In the genomic region with DNA sequence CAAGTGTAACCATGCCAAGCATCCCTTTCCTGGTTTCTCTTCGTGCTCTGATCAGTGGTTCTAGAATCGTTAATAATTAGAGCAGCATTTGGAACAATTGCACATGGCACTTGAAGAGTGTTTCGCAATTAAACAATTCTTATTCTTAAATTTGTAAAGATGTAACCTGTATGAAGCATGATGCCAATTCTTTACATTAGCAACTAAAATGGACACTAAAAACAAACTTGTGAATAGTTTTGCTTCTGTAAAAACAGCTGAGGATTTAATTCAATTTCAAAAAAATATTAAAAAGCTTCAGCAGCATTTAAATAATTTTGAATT, we compare ENCODE assay signal across 18 cellular contexts.
DNase-seq lines count a peak whose midpoint lies in the region; ATAC-seq, FAIRE-seq and TF ChIP-seq lines count a peak whose summit lies in the region.
"Had no signal": no experiment of that assay in that cellular context is flagged by ENCODE, and none has a peak within 500 bp of the region (broad histone marks: within the 10 kb centered on the region; RNA-seq: fewer than 3 reads in every experiment).

No MANE protein-coding gene starts in this region.

- DNase-seq in activated naive CD4-positive, alpha-beta T cell treated with Interleukin-2 at 50 U/mL for 16 hours, result no peak
- no peak for DNase-seq in psoas muscle
- no peak for DNase-seq in small intestine
- no peak for DNase-seq in KBM-7
- DNase-seq: COR-L47; GDM1; KG1; NCI-H187; NCI-H2107; NCI-H510A; NK-92 treated with Interleukin-12 subunit alpha and Interleukin-12 subunit beta, amount 100 ng/mL, for 24 hours; Right ventricle myocardium superior had no signal

- H3K27me3 ChIP-seq in psoas muscle (ENCODE audit: insufficient read depth in 3 of 3, low read length in 2 of 3) (no peaks in the 10 kb centered on the region), small intestine (ENCODE audit: control insufficient read depth in 2 of 2, insufficient read depth in 2 of 2, low read length in 2 of 2) (no peaks in the 10 kb centered on the region)
- H3K27me3 ChIP-seq: BLaER1 treated with 17β-estradiol and CSF1 and Interleukin-3, amounts not matched to agents 10 nM and 100 nM had no signal

- peaks cover 86% of the 10 kb centered on the region for H3K4me1 Mint-ChIP-seq in activated naive CD4-positive, alpha-beta T cell treated with anti-CD3 and anti-CD28 coated beads, Interleukin-2, amount 50 U/mL, for 24 hours
- peaks cover 82% of the 10 kb centered on the region for H3K4me1 Mint-ChIP-seq in activated naive CD8-positive, alpha-beta T cell (ENCODE audit: low read depth)

- no peaks in the 10 kb centered on the region for H3K9me3 Mint-ChIP-seq in activated naive CD4-positive, alpha-beta T cell treated with anti-CD3 and anti-CD28 coated beads, Interleukin-2, amount 50 U/mL, for 24 hours
- no peaks in the 10 kb centered on the region for H3K9me3 Mint-ChIP-seq in activated naive CD8-positive, alpha-beta T cell (ENCODE audit: low read depth)

- H3K4me3 ChIP-seq in psoas muscle, result no peak overlapping the region
- H3K4me3 ChIP-seq in small intestine (ENCODE audit: low read depth in 1 of 2, low read length in 2 of 2), result no peak overlapping the region
- H3K4me3 ChIP-seq: A549; BLaER1 treated with 17β-estradiol and CSF1 and Interleukin-3, amounts not matched to agents 10 nM and 100 nM; HAP-1 had no signal

- no peaks in the 10 kb centered on the region for H3K9me3 ChIP-seq in psoas muscle
- no peaks in the 10 kb centered on the region for H3K9me3 ChIP-seq in small intestine (ENCODE audit: control insufficient read depth, low read depth)
- H3K9me3 ChIP-seq: A549, HAP-1 had no signal

- H3K4me1 ChIP-seq in psoas muscle (peaks cover 65% of the 10 kb centered on the region), small intestine (ENCODE audit: control insufficient read depth in 2 of 2, insufficient read depth in 1 of 2, low read depth in 1 of 2, low read length in 1 of 2) (peaks cover 12 to 18% of the 10 kb centered on the region in 2 donors)
- H3K4me1 ChIP-seq: HAP-1 had no signal

- WGBS in psoas muscle, 3 donors, result 56 to 69% (median 59%) methylated on average over 3 of the region's 3 CpGs
- WGBS in small intestine, 3 donors, result 82 to 93% (median 90%) methylated on average over 3 of the region's 3 CpGs

- no peaks in the 10 kb centered on the region for H3K36me3 ChIP-seq in psoas muscle (ENCODE audit: insufficient read depth in 1 of 2, low read depth in 1 of 2)
- H3K36me3 ChIP-seq in small intestine (ENCODE audit: control insufficient read depth in 2 of 2, insufficient read depth in 2 of 2, low read length in 2 of 2), result no peaks in the 10 kb centered on the region
- H3K36me3 ChIP-seq: HAP-1 had no signal

- intact Hi-C loops in psoas muscle (cut with DNase I), result loop anchor here in 1 of 2 donors (10.0 kb wide), 1 partner anchor 61 kb away; no protein-coding TSS in a partner anchor

- no peak for TF ChIP-seq CTCF in psoas muscle (IDR thresholded peaks at IDR 0.05)

- in situ Hi-C loops in KBM-7 (cut with MboI; ENCODE audit: low pct_unique_long_range_greater_than_20kb, low sequenced_read_pairs), result no loop called here

- peak overlapping the region; percentile 99 for H3K27ac Mint-ChIP-seq in activated naive CD4-positive, alpha-beta T cell treated with anti-CD3 and anti-CD28 coated beads, Interleukin-2, amount 50 U/mL, for 24 hours
- peak overlapping the region; percentile 98 for H3K27ac Mint-ChIP-seq in activated naive CD8-positive, alpha-beta T cell

- peak overlapping the region; percentile 69 for H3K27ac ChIP-seq in psoas muscle
- H3K27ac ChIP-seq in small intestine (ENCODE audit: low read depth in 1 of 2, low read length in 1 of 2), result no peak overlapping the region
- H3K27ac ChIP-seq: A549 had no signal

- peaks cover 22% of the 10 kb centered on the region for H3K36me3 Mint-ChIP-seq in activated naive CD4-positive, alpha-beta T cell treated with anti-CD3 and anti-CD28 coated beads, Interleukin-2, amount 50 U/mL, for 24 hours
- peaks cover 19% of the 10 kb centered on the region for H3K36me3 Mint-ChIP-seq in activated naive CD8-positive, alpha-beta T cell

- H3K4me3 Mint-ChIP-seq in activated naive CD4-positive, alpha-beta T cell treated with anti-CD3 and anti-CD28 coated beads, Interleukin-2, amount 50 U/mL, for 24 hours, result no peak overlapping the region
- H3K4me3 Mint-ChIP-seq in activated naive CD8-positive, alpha-beta T cell, result no peak overlapping the region

- H3K27me3 Mint-ChIP-seq in activated naive CD4-positive, alpha-beta T cell treated with anti-CD3 and anti-CD28 coated beads, Interleukin-2, amount 50 U/mL, for 24 hours, result no peaks in the 10 kb centered on the region
- no peaks in the 10 kb centered on the region for H3K27me3 Mint-ChIP-seq in activated naive CD8-positive, alpha-beta T cell

- FAIRE-seq in G401.6 (lab: Jason Lieb, UNC) (peak; percentile 93), small intestine (lab: Jason Lieb, UNC) (no peak)
- FAIRE-seq: A549 had no signal

- no peak for ATAC-seq in psoas muscle
